ENCODE assay signal across 31 cellular contexts in the genomic region with DNA sequence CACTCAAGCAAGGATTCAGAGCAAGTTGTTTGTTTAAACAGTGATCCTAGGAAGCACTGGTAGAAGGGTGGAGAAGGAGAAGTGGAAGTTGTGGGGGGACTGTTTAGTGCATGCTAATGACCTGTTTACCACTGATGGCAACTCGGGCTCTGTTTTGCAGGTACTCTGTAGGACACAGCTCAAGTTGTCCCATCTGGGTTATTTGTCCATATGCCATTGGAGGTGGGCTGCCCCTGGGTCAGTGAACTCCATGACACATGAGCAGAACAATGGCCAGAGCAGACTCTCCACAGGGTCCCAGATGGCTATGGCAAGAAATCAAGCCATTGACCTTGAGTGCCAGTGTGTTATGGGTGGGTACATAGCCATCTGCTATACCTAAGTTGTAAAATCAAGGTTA.
DNase-seq lines count a peak whose midpoint lies in the region; FAIRE-seq and TF ChIP-seq lines count a peak whose summit lies in the region.
"Had no signal": no experiment of that assay in that cellular context is flagged by ENCODE, and none has a peak within 500 bp of the region (broad histone marks: within the 10 kb centered on the region; RNA-seq: fewer than 3 reads in every experiment).

No MANE protein-coding gene starts in this region.

- no peak overlapping the region for H4K91ac ChIP-seq in H1 (replicated peaks; ENCODE audit: insufficient read length, low read length)

- TF ChIP-seq CTCF in H1 (IDR thresholded peaks at IDR 0.05; ENCODE audit: control extremely low read depth in 1 of 3, insufficient read depth in 1 of 3, low read depth in 1 of 3, low read length in 3 of 3) (no peak), esophagus muscularis mucosa (IDR thresholded peaks at IDR 0.05) (no peak)

- H3K4me2 ChIP-seq in H1 (ENCODE audit: insufficient read depth in 1 of 2, low read depth in 2 of 2, low read length in 2 of 2), result no peak overlapping the region
- H3K4me2 ChIP-seq: A549; BLaER1; BLaER1 treated with 17β-estradiol and CSF1 and Interleukin-3, amounts not matched to agents 10 nM and 100 nM had no signal

- POLR2A ChIA-PET in H1 (lab: Charles Lee; ENCODE audit: partially characterized antibody), result no interaction called here

- H2BK120ac ChIP-seq in H1 (replicated peaks; ENCODE audit: low read depth, low read length), result no peak overlapping the region

- H3K79me2 ChIP-seq in H1 (ENCODE audit: control insufficient read depth in 1 of 2, insufficient read depth in 2 of 2, low read length in 2 of 2), result no peaks in the 10 kb centered on the region

- FAIRE-seq in H1 (lab: Jason Lieb, UNC), result no peak
- FAIRE-seq: A204.1, A549, D721Med had no signal

- H2BK20ac ChIP-seq in H1 (ENCODE audit: low read length), result no peak overlapping the region

- H3K4me1 ChIP-seq in H1 (replicated peaks in 1 of 4; ENCODE audit: control insufficient read depth in 3 of 4, insufficient read depth in 4 of 4, low read length in 3 of 4) (no peaks in the 10 kb centered on the region), esophagus muscularis mucosa (no peaks in the 10 kb centered on the region)
- H3K4me1 ChIP-seq: A549, BE2C, Caco-2 had no signal

- WGBS in H1 (ENCODE audit: extremely low coverage in 1 of 2, insufficient coverage in 1 of 2, insufficient read length in 1 of 2, insufficient replicate concordance in 2 of 2, low coverage in 1 of 2, low lambda C conversion rate in 2 of 2, missing lambda C conversion rate in 1 of 2), 2 experiments, result 79% methylated on average over 1 of the region's 1 CpG; no CpG with 5 or more reads in 1 of the 2 experiments
- 91% methylated on average over 1 of the region's 1 CpG for WGBS in esophagus muscularis mucosa

- no peaks in the 10 kb centered on the region for H3K9me3 ChIP-seq in H1 (ENCODE audit: insufficient read depth in 2 of 2, low read depth in 1 of 2, low read length in 1 of 2)
- H3K9me3 ChIP-seq in esophagus muscularis mucosa, result no peaks in the 10 kb centered on the region
- H3K9me3 ChIP-seq: A549, BE2C, BLaER1, Caco-2 had no signal

- H3K23me2 ChIP-seq in H1 (ENCODE audit: low read depth, low read length), result 0 out of 2 replicates have a peak, but pooled peaks cover 2% of the 10 kb centered on the region

- H3K14ac ChIP-seq in H1 (ENCODE audit: insufficient read length), result no peak overlapping the region

- CTCF ChIA-PET in H1 (lab: Charles Lee; ENCODE audit: partially characterized antibody), result interaction anchor here (1.1 kb wide), 1 partner anchor 554 kb away, joined by 4 read pairs; no protein-coding TSS in a partner anchor

- no peak overlapping the region for H4K8ac ChIP-seq in H1 (ENCODE audit: extremely low read depth, insufficient read depth, low read length)

- H3K9ac ChIP-seq in H1 (replicated peaks in 1 of 4; ENCODE audit: extremely low read depth in 1 of 4, low read depth in 3 of 4, low read length in 3 of 4), result no peak overlapping the region
- H3K9ac ChIP-seq: BLaER1; BLaER1 treated with 17β-estradiol and CSF1 and Interleukin-3, amounts not matched to agents 10 nM and 100 nM had no signal

- no peaks in the 10 kb centered on the region for H3K27me3 ChIP-seq in H1 (replicated peaks in 1 of 4; ENCODE audit: control insufficient read depth in 3 of 4, extremely low read depth in 1 of 4, insufficient read depth in 3 of 4, low read length in 3 of 4)
- no peaks in the 10 kb centered on the region for H3K27me3 ChIP-seq in esophagus muscularis mucosa
- H3K27me3 ChIP-seq: BE2C; BLaER1; BLaER1 treated with 17β-estradiol and CSF1 and Interleukin-3, amounts not matched to agents 10 nM and 100 nM had no signal

- no peak overlapping the region for H3K56ac ChIP-seq in H1 (replicated peaks; ENCODE audit: insufficient read length, low read depth, low read length)

- intact Hi-C loops in esophagus muscularis mucosa (cut with DNase I), result no loop called here

- H2BK5ac ChIP-seq in H1 (ENCODE audit: low read depth, low read length), result 0 out of 2 replicates have a peak overlapping the region, but pooled peaks have one; percentile 1

- H2BK15ac ChIP-seq in H1 (ENCODE audit: low read length), result no peak overlapping the region

- H3K18ac ChIP-seq in H1 (ENCODE audit: extremely low read depth, low read length), result no peak overlapping the region

- no peaks in the 10 kb centered on the region for H4K20me1 ChIP-seq in H1 (replicated peaks in 1 of 2; ENCODE audit: control insufficient read depth in 1 of 2, insufficient read depth in 2 of 2, low read length in 2 of 2)
- H4K20me1 ChIP-seq: BLaER1; BLaER1 treated with 17β-estradiol and CSF1 and Interleukin-3, amounts not matched to agents 10 nM and 100 nM had no signal

- no peak overlapping the region for H2BK12ac ChIP-seq in H1 (ENCODE audit: low read depth, low read length)

- H4K5ac ChIP-seq in H1 (ENCODE audit: insufficient read length, low read depth, low read length), result no peak overlapping the region

- TF ChIP-seq RAD21 in H1 (IDR thresholded peaks at IDR 0.05 in 1 of 2, conservative IDR thresholded peaks at IDR 0.05 in 1 of 2; ENCODE audit: low read depth in 2 of 2, low read length in 2 of 2), result no peak

- H3K4me3 ChIP-seq in H1 (ENCODE audit: extremely low read depth in 1 of 4, insufficient read depth in 2 of 4, low read depth in 3 of 4, low read length in 4 of 4), result no peak overlapping the region
- H3K4me3 ChIP-seq in esophagus muscularis mucosa, result no peak overlapping the region
- H3K4me3 ChIP-seq: A549; BLaER1; BLaER1 treated with 17β-estradiol and CSF1 and Interleukin-3, amounts not matched to agents 10 nM and 100 nM had no signal

- H3K4ac ChIP-seq in H1 (replicated peaks; ENCODE audit: insufficient read length, low read depth, low read length), result no peak overlapping the region

- no peak overlapping the region for H2AFZ ChIP-seq in H1 (ENCODE audit: low read length)

- TF ChIP-seq POLR2A in H1 (IDR thresholded peaks at IDR 0.05; ENCODE audit: control extremely low read depth in 1 of 2, low read depth in 2 of 2, low read length in 2 of 2), result no peak
- TF ChIP-seq POLR2A in esophagus muscularis mucosa (IDR thresholded peaks at IDR 0.05; ENCODE audit: low read depth), result no peak

- H2AK5ac ChIP-seq in H1 (ENCODE audit: low read depth, low read length), result no peak overlapping the region

- H3K36me3 ChIP-seq in H1 (ENCODE audit: control insufficient read depth in 2 of 4, insufficient read depth in 4 of 4, low read length in 3 of 4) (no peaks in the 10 kb centered on the region), esophagus muscularis mucosa (no peaks in the 10 kb centered on the region)
- H3K36me3 ChIP-seq: BE2C; BLaER1; BLaER1 treated with 17β-estradiol and CSF1 and Interleukin-3, amounts not matched to agents 10 nM and 100 nM had no signal

- no peak for TF ChIP-seq EP300 in H1 (IDR thresholded peaks at IDR 0.05; ENCODE audit: borderline replicate concordance in 1 of 2, low read depth in 2 of 2, low read length in 2 of 2)
- no peak for TF ChIP-seq EP300 in esophagus muscularis mucosa (IDR thresholded peaks at IDR 0.05)

- DNase-seq in H1 (ENCODE audit: low read depth in 1 of 2, low spot score in 2 of 2), result no peak
- DNase-seq in esophagus muscularis mucosa (ENCODE audit: extremely low spot score), result peak; percentile 83
- DNase-seq in NCI-H446 (lab: John Stamatoyannopoulos, UW), result no peak
- no peak for DNase-seq in GOT3 (lab: John Stamatoyannopoulos, UW)
- DNase-seq: 8988T; ACHN; AML-193; BE2C; C1 segment of cervical spinal cord; Caco-2; Calu3; CD4-positive, alpha-beta memory T cell; CD4-positive, alpha-beta T cell; CD4-positive, CD25-positive, alpha-beta regulatory T cell; CD8-positive, alpha-beta memory T cell; CD8-positive, alpha-beta T cell; COR-L47; DMS 273 treated with DMSO at 0.1 percent for 48 hours; DMS153; DMS53; DMS79; DMS79 treated with DMSO at 0.1 percent for 48 hours; DND-41; EL had no signal

- H3K27ac ChIP-seq in H1 (ENCODE audit: low read depth, low read length) (no peak overlapping the region), esophagus muscularis mucosa (replicated peaks in 1 of 4) (no peak overlapping the region)
- H3K27ac ChIP-seq: 22Rv1; A549; BLaER1; BLaER1 treated with 17β-estradiol and CSF1 and Interleukin-3, amounts not matched to agents 10 nM and 100 nM; C4-2B had no signal

- H3K23ac ChIP-seq in H1 (ENCODE audit: insufficient read length), result no peak overlapping the region

- H3K79me1 ChIP-seq in H1 (ENCODE audit: low read depth, low read length), result no peaks in the 10 kb centered on the region

TF ChIP-seq in H1, 55 proteins besides CTCF, POLR2A, EP300 and RAD21:
- no peak for TF ChIP-seq NANOG (IDR thresholded peaks at IDR 0.05; ENCODE audit: insufficient read depth, low read depth, low read length, poor library complexity, severe bottlenecking)
- TF ChIP-seq FOSL1 (IDR thresholded peaks at IDR 0.05; ENCODE audit: insufficient read depth, low read depth, low read length), result no peak
- no peak for TF ChIP-seq JUND (IDR thresholded peaks at IDR 0.05; ENCODE audit: low read length)
- no peak for TF ChIP-seq EGR1 (IDR thresholded peaks at IDR 0.05; ENCODE audit: borderline replicate concordance, low read depth, low read length)
- no peak for TF ChIP-seq SIRT6 (IDR thresholded peaks at IDR 0.05; ENCODE audit: low read length)
- no peak for TF ChIP-seq POU5F1 (IDR thresholded peaks at IDR 0.05; ENCODE audit: low read depth, low read length)
- TF ChIP-seq CTBP2 (IDR thresholded peaks at IDR 0.05; ENCODE audit: borderline replicate concordance, insufficient read depth, insufficient read length, low read length), result no peak
- TF ChIP-seq SIX5 (IDR thresholded peaks at IDR 0.05; ENCODE audit: low read depth, low read length), result no peak
- no peak for TF ChIP-seq CBX8 (IDR thresholded peaks at IDR 0.05; ENCODE audit: borderline replicate concordance, low read depth, low read length)
- no peak for TF ChIP-seq SAP30 (IDR thresholded peaks at IDR 0.05; ENCODE audit: insufficient read depth, insufficient replicate concordance, low read length)
